ENCODE assay signal across 11 cellular contexts in the genomic region with DNA sequence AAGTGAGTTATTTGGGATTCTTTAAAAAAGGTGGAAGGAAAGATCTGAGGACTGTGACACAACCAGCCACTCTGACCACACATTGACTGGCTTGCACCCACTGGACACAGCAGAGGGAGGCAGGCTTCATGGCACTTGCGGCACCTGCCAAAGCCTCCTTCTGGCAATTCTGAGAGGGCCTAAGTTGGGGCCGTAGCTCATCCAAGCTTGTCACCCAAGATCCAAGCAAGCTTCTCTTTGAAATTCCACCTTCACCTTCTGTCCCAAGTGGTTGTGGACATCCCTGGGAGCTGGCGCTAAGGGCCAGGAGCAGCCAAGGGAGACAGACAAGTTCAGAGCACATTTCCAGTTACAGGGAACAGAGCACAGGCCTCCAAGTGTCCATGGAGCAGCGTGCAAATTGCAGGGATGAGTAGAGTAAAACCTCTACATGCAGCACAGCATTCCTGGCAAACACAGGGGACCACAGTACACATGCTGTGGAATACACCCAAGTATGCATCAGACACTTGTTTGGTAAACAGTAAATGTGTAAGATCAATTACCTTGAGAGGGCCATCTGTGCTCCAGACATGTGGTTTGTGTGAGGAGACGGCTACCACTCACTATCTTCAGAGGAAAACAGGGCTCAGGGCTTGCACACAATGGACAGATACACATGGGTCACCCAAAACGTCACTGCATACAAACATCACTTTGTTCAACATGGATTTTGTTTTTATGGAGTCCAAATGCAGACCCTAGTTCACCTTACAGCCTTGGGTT. TPM values are rescaled to one million over a fixed set of nuclear protein-coding genes. Genes with fewer than 3 reads are reported as not detected.
A peak's percentile ranks its signal among the peaks of the same experiment; 100 is the strongest.
DNase-seq lines count a peak whose midpoint lies in the region; ATAC-seq, FAIRE-seq and TF ChIP-seq lines count a peak whose summit lies in the region.
"Not testable (repeated sequence)": the region's sequence is repeated elsewhere in the genome, so short reads cannot be mapped to it uniquely, and the experiment has no call there.
"Had no signal": no experiment of that assay in that cellular context is flagged by ENCODE, and none has a peak within 500 bp of the region (broad histone marks: within the 10 kb centered on the region; RNA-seq: fewer than 3 reads in every experiment).

No MANE protein-coding gene starts in this region.

- peak overlapping the region; percentile 59 for H3K27ac Mint-ChIP-seq in activated naive CD4-positive, alpha-beta T cell treated with anti-CD3 and anti-CD28 coated beads, Interleukin-2, amount 50 U/mL, for 24 hours
- H3K27ac Mint-ChIP-seq in glutamatergic neuron (ENCODE audit: unreplicated experiment) (peak overlapping the region; percentile 50), natural killer cell (peak overlapping the region; percentile 55 to 58)

- peaks cover 25% of the 10 kb centered on the region for H3K4me1 ChIP-seq in PC-3 (ENCODE audit: insufficient read depth, low read length)
- peaks cover 35% of the 10 kb centered on the region for H3K4me1 ChIP-seq in body of pancreas
- H3K4me1 ChIP-seq in thoracic aorta (ENCODE audit: control insufficient read depth in 1 of 2, low read depth in 2 of 2), result peaks cover 10 to 39% of the 10 kb centered on the region in 2 donors

- not testable (repeated sequence) for H3F3A ChIP-seq in PC-3 (ENCODE audit: low read length, unreplicated experiment)

- TF ChIP-seq POLR2A in GM12891 (IDR thresholded peaks at IDR 0.05; ENCODE audit: low read depth, low read length), result not testable (repeated sequence)
- TF ChIP-seq POLR2A in body of pancreas (IDR thresholded peaks at IDR 0.05), result peak; percentile 54 to 87 (median 79)

- H3K4me3 ChIP-seq in PC-3 (ENCODE audit: low read length); body of pancreas; thoracic aorta: not testable (repeated sequence)

- not testable (repeated sequence) for H3K4me1 Mint-ChIP-seq in activated naive CD4-positive, alpha-beta T cell treated with anti-CD3 and anti-CD28 coated beads, Interleukin-2, amount 50 U/mL, for 24 hours; glutamatergic neuron (ENCODE audit: low read depth, unreplicated experiment)
- peaks cover 67 to 82% of the 10 kb centered on the region in 2 donors for H3K4me1 Mint-ChIP-seq in natural killer cell

- H3K79me2 ChIP-seq in PC-3 (ENCODE audit: low read length), result not testable (repeated sequence)

- peak; percentile 5 for ATAC-seq in PC-3
- peak; percentile 22 for ATAC-seq in body of pancreas
- peak in 1 of 3 donors; percentile 7 for ATAC-seq in natural killer cell
- not testable (repeated sequence) for ATAC-seq in thoracic aorta (ENCODE audit: insufficient number of reproducible peaks, low FRiP score, low read depth)

- 35 to 42% methylated on average over 6 of the region's 6 CpGs for WGBS in body of pancreas, 2 donors

- FAIRE-seq in GM12891 (lab: Jason Lieb, UNC), result peak; percentile 50

- intact Hi-C loops in PC-3 (cut with micrococcal nuclease), result loop anchor here (2.0 kb wide), 1 partner anchor 63 kb away; no protein-coding TSS in a partner anchor
- intact Hi-C loops in body of pancreas (cut with DNase I), result not testable (repeated sequence)
- intact Hi-C loops in natural killer cell (cut with micrococcal nuclease), result loop anchor here (10.0 kb wide), 1 partner anchor 59 kb away; no protein-coding TSS in a partner anchor

- H3K4me3 Mint-ChIP-seq in activated naive CD4-positive, alpha-beta T cell treated with anti-CD3 and anti-CD28 coated beads, Interleukin-2, amount 50 U/mL, for 24 hours; glutamatergic neuron (ENCODE audit: unreplicated experiment): not testable (repeated sequence)
- H3K4me3 Mint-ChIP-seq in natural killer cell, result peak overlapping the region; percentile 38

- H4K20me1 ChIP-seq in PC-3 (ENCODE audit: low read length), result not testable (repeated sequence)

- not testable (repeated sequence) for H3K9me3 Mint-ChIP-seq in activated naive CD4-positive, alpha-beta T cell treated with anti-CD3 and anti-CD28 coated beads, Interleukin-2, amount 50 U/mL, for 24 hours; glutamatergic neuron (ENCODE audit: unreplicated experiment); natural killer cell

- H3K9ac ChIP-seq in PC-3 (ENCODE audit: low read length), result 0 out of 2 replicates have a peak overlapping the region, but pooled peaks have one; percentile 15

- not testable (repeated sequence) for TF ChIP-seq CTCF in PC-3 (conservative IDR thresholded peaks at IDR 0.05; ENCODE audit: low read depth, low read length); glutamatergic neuron (IDR thresholded peaks at IDR 0.05; ENCODE audit: partially characterized antibody, unreplicated experiment); natural killer cell (IDR thresholded peaks at IDR 0.05); thoracic aorta (IDR thresholded peaks at IDR 0.05)
- TF ChIP-seq CTCF in body of pancreas (IDR thresholded peaks at IDR 0.05), result peak in 1 of 7 experiments; percentile 6

- CTCF ChIA-PET in PC-3 (lab: Charles Lee), result interaction anchor here (1.5 kb wide), 1 partner anchor 36 kb away, joined by 4 read pairs; no protein-coding TSS in a partner anchor

- H3K36me3 Mint-ChIP-seq in activated naive CD4-positive, alpha-beta T cell treated with anti-CD3 and anti-CD28 coated beads, Interleukin-2, amount 50 U/mL, for 24 hours; glutamatergic neuron (ENCODE audit: unreplicated experiment); natural killer cell: not testable (repeated sequence)

- not testable (repeated sequence) for H3K9me3 ChIP-seq in PC-3 (ENCODE audit: low read length); body of pancreas; thoracic aorta

- not testable (repeated sequence) for H3K27me3 Mint-ChIP-seq in activated naive CD4-positive, alpha-beta T cell treated with anti-CD3 and anti-CD28 coated beads, Interleukin-2, amount 50 U/mL, for 24 hours; glutamatergic neuron (ENCODE audit: unreplicated experiment); natural killer cell (ENCODE audit: low read depth in 2 of 2)

- H2AFZ ChIP-seq in PC-3 (ENCODE audit: low read length), result not testable (repeated sequence)

- peak overlapping the region; percentile 33 for H3K4me2 ChIP-seq in PC-3 (ENCODE audit: low read length)

- not testable (repeated sequence) for H3K36me3 ChIP-seq in PC-3 (ENCODE audit: low read depth, low read length); body of pancreas (replicated peaks in 1 of 2; ENCODE audit: insufficient read depth in 1 of 2, low read depth in 2 of 2); thoracic aorta

- TSS peak; percentile 94 for BruUV-seq in PC-3 (replicated peaks; lab: Mats Ljungman, UMichigan)

- POLR2A ChIA-PET in PC-3 (lab: Charles Lee; ENCODE audit: unreplicated experiment), result not testable (repeated sequence)

- H3K27ac ChIP-seq in PC-3 (ENCODE audit: low read length), result peak overlapping the region; percentile 83
- peak overlapping the region; percentile 67 to 86 (median 84) for H3K27ac ChIP-seq in body of pancreas
- peak overlapping the region; percentile 25 to 63 for H3K27ac ChIP-seq in thoracic aorta

- not testable (repeated sequence) for DNase-seq in GM12891 (ENCODE audit: insufficient read length, low spot score); PC-3; glutamatergic neuron; natural killer cell; thoracic aorta (ENCODE audit: low spot score)
- DNase-seq in NCI-H69 (lab: John Stamatoyannopoulos, UW), result peak; percentile 25
- peak; percentile 68 to 81 (median 78) for DNase-seq in body of pancreas

- H3K27me3 ChIP-seq in PC-3 (ENCODE audit: low read length); body of pancreas; thoracic aorta (replicated peaks; ENCODE audit: insufficient read depth): not testable (repeated sequence)

- not testable (repeated sequence) for H3K9me2 ChIP-seq in PC-3 (replicated peaks; ENCODE audit: low read length)

RNA-seq across cellular contexts. Expression of a gene that starts 4.8 kb away (rescaled TPM):
- not detected for polyA plus RNA-seq in GM12891 (2012; ENCODE audit: low read depth, missing spikeins)
- total RNA-seq in PC-3 (2014; rRNA removed), result 0.40 TPM in 1 of 2 replicates, not detected in the other
- over 10,000 TPM; 15,993 to 74,693 TPM for total RNA-seq in body of pancreas
- not detected for total RNA-seq in glutamatergic neuron (ENCODE audit: unreplicated experiment)
- not detected for total RNA-seq in natural killer cell
- total RNA-seq in thoracic aorta, result 10 to 100 TPM in 1 of 2 donors, 1 to 10 TPM in 1; 6.1 to 15.4 TPM
- total RNA-seq: CD4-positive, alpha-beta T cell; IMR-90 had no signal
- polyA plus RNA-seq: BJ, IMR-90 had no signal

RNA-seq across cellular contexts. Expression of a gene that starts 26.3 kb away (rescaled TPM):
- not detected for polyA plus RNA-seq in GM12891 (2012; ENCODE audit: low read depth, missing spikeins)
- not detected in 2 replicates for total RNA-seq in PC-3 (2014; rRNA removed)
- over 10,000 TPM; 29,602 to 44,177 TPM for total RNA-seq in body of pancreas
- not detected for total RNA-seq in glutamatergic neuron (ENCODE audit: unreplicated experiment)
- not detected for total RNA-seq in natural killer cell
- 10 to 100 TPM in 1 of 2 donors, 1 to 10 TPM in 1; 5.1 to 16.9 TPM for total RNA-seq in thoracic aorta
- total RNA-seq: CD4-positive, alpha-beta T cell; IMR-90 had no signal
- polyA plus RNA-seq: BJ, IMR-90 had no signal

Comparison
In these comparisons a context has a peak if more than half of its experiments do, and no peak if none do; other contexts are left out.
1. RNA of a gene that starts 4.8 kb away (total RNA-seq): 15,993 to 74,693 TPM in body of pancreas; 6.1 to 15.4 TPM in thoracic aorta, 0.40 TPM in PC-3, not detected in glutamatergic neuron (single experiment) and not detected in natural killer cell; every median in the first group is over 100 times any median in the second.
2. RNA of a gene that starts 26.3 kb away (total RNA-seq): 29,602 to 44,177 TPM in body of pancreas; 5.1 to 16.9 TPM in thoracic aorta, not detected in PC-3, not detected in glutamatergic neuron (single experiment) and not detected in natural killer cell; every median in the first group is over 1,000 times any median in the second.
3. Peak in every context shown above with its lines, with median percentiles within 50 percentile points of each other: H3K27ac ChIP-seq and H3K27ac Mint-ChIP-seq.